ENCODE assay signal across 16 cellular contexts in the genomic region with DNA sequence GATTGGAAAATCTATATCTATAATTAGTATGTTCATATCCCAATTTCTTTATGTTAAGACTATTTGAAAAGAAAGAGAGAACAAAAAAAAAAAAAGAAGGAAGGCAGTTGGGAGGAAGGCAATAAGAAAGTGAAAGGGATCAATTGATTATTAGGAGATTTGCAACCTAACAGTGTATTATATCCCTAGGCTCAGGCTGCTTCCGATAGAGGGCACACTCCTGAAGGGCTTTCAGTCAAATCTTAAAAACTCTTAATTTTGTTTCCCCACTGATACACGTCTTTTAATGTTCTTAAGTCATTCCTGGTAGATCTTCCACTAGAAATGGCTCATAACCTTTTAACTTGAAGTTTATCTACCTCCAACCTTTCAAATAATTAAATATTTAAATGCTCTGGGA.
"Had no signal": no experiment of that assay in that cellular context is flagged by ENCODE, and none has a peak within 500 bp of the region (broad histone marks: within the 10 kb centered on the region; RNA-seq: fewer than 3 reads in every experiment).

No MANE protein-coding gene starts in this region.

- H3K27me3 ChIP-seq: colonic mucosa, upper lobe of left lung had no signal

- H3K4me3 Mint-ChIP-seq: activated CD8-positive, alpha-beta T cell treated with anti-CD3 and anti-CD28 coated beads, Interleukin-2, amount 10 ng/mL, durations not matched to agents 7 days and 5 days; activated naive CD8-positive, alpha-beta T cell; activated T-cell treated with anti-CD3 and anti-CD28 coated beads, Interleukin-2, amount 50 U/mL, for 72 hours; nephron progenitor cell; stimulated activated naive CD8-positive, alpha-beta T cell treated with anti-CD3 and anti-CD28 coated beads, Interleukin-15, amount 100 ng/mL, for 72 hours had no signal

- H3K9me3 Mint-ChIP-seq: stimulated activated naive CD8-positive, alpha-beta T cell treated with anti-CD3 and anti-CD28 coated beads, Interleukin-15, amount 100 ng/mL, for 72 hours had no signal

- H3K27me3 Mint-ChIP-seq: activated naive CD8-positive, alpha-beta T cell; stimulated activated naive CD8-positive, alpha-beta T cell treated with anti-CD3 and anti-CD28 coated beads, Interleukin-15, amount 100 ng/mL, for 72 hours had no signal

- H3K4me1 Mint-ChIP-seq: stimulated activated naive CD8-positive, alpha-beta T cell treated with anti-CD3 and anti-CD28 coated beads, Interleukin-15, amount 100 ng/mL, for 72 hours had no signal

- H3K4me3 ChIP-seq: colonic mucosa, upper lobe of left lung had no signal

- ATAC-seq: activated CD8-positive, alpha-beta T cell treated with anti-CD3 and anti-CD28 coated beads, Interleukin-2, amount 10 ng/mL, durations not matched to agents 7 days and 5 days; activated T-cell treated with anti-CD3 and anti-CD28 coated beads, Interleukin-2, amount 50 U/mL, for 72 hours; sciatic nerve; stimulated activated naive CD8-positive, alpha-beta T cell treated with anti-CD3 and anti-CD28 coated beads, Interleukin-15, amount 100 ng/mL, for 72 hours had no signal

- H3K36me3 Mint-ChIP-seq: activated naive CD8-positive, alpha-beta T cell had no signal

- H3K9me3 ChIP-seq: colonic mucosa, upper lobe of left lung had no signal

- H3K27ac ChIP-seq: colonic mucosa, upper lobe of left lung had no signal

- H3K27ac Mint-ChIP-seq: activated CD8-positive, alpha-beta T cell treated with anti-CD3 and anti-CD28 coated beads, Interleukin-2, amount 10 ng/mL, durations not matched to agents 7 days and 5 days; activated naive CD8-positive, alpha-beta T cell; activated T-cell treated with anti-CD3 and anti-CD28 coated beads, Interleukin-2, amount 50 U/mL, for 72 hours; nephron progenitor cell; stimulated activated naive CD8-positive, alpha-beta T cell treated with anti-CD3 and anti-CD28 coated beads, Interleukin-15, amount 100 ng/mL, for 72 hours had no signal

- H3K36me3 ChIP-seq: colonic mucosa, upper lobe of left lung had no signal

- DNase-seq: activated CD8-positive, alpha-beta memory T cell treated with anti-CD3 and anti-CD28 coated beads, Interleukin-2, amount 50 U/mL, for 48 hours; activated CD8-positive, alpha-beta T cell treated with anti-CD3 and anti-CD28 coated beads, Interleukin-2, amount 10 ng/mL, durations not matched to agents 7 days and 5 days; activated gamma-delta T cell treated with Interleukin-2 at 50 U/mL for 16 hours; activated T-cell treated with anti-CD3 and anti-CD28 coated beads, Interleukin-2, amount 50 U/mL, for 72 hours; amniotic stem cell; central memory CD4-positive, alpha-beta T cell; colonic mucosa; foreskin fibroblast; glutamatergic neuron; nephron progenitor cell; stimulated activated CD4-positive, alpha-beta T cell treated with anti-CD3 and anti-CD28 coated beads, Interleukin-1b, Interleukin-23, amount 100 ng/mL, for 48 hours; stimulated activated naive CD8-positive, alpha-beta T cell treated with anti-CD3 and anti-CD28 coated beads, Interleukin-15, amount 100 ng/mL, for 72 hours; SW 1271; upper lobe of left lung had no signal

- H3K4me1 ChIP-seq: colonic mucosa, upper lobe of left lung had no signal
